8 cellular contexts compared by ENCODE assay signal in the genomic region with DNA sequence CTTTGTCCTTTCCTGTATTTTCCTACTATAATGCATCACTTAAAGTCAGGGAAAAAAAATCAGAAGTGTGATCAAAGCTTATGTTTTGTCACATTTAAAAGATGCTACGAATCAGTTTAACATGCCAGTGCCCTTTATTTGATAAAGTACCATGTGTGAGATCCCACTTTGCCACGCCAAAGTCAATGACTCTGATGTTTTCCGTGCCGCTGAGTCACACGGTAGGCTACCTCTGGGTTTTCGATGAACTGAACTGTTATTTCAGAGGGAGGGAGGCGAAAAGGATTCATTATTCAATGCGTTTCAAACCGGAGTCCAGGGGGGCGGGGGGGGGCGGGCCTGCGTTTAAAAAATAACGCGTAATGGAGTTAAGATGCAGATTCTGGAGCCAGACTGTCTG.
A peak's percentile ranks its signal among the peaks of the same experiment; 100 is the strongest.
DNase-seq lines count a peak whose midpoint lies in the region; ATAC-seq and TF ChIP-seq lines count a peak whose summit lies in the region.

No MANE protein-coding gene starts in this region.

- no peak for DNase-seq in activated naive CD4-positive, alpha-beta T cell (lab: John Stamatoyannopoulos, UW)
- peak; percentile 21 for DNase-seq in activated naive CD8-positive, alpha-beta T cell treated with anti-CD3 and anti-CD28 coated beads for 36 hours
- DNase-seq in left lung, result no peak
- no peak for DNase-seq in tibial nerve (ENCODE audit: low spot score in 2 of 2)
- DNase-seq in SHP77 treated with DMSO at 0.1 percent for 48 hours (lab: John Stamatoyannopoulos, UW), result no peak

- H3K27me3 ChIP-seq in left lung (peaks cover 4 to 66% of the 10 kb centered on the region in 2 donors), tibial nerve (no peaks in the 10 kb centered on the region)

- H3K9me3 Mint-ChIP-seq in activated naive CD4-positive, alpha-beta T cell treated with anti-CD3 and anti-CD28 coated beads, Interleukin-2, amount 50 U/mL, for 24 hours, result no peaks in the 10 kb centered on the region
- H3K9me3 Mint-ChIP-seq in activated naive CD8-positive, alpha-beta T cell treated with anti-CD3 and anti-CD28 coated beads for 36 hours, result no peaks in the 10 kb centered on the region

- H3K4me3 ChIP-seq in left lung (peak overlapping the region; percentile 32 to 37), tibial nerve (peak overlapping the region; percentile 21 to 56 (median 48))

- H3K9me3 ChIP-seq in left lung (no peaks in the 10 kb centered on the region), tibial nerve (no peaks in the 10 kb centered on the region)

- H3K36me3 ChIP-seq in left lung (no peaks in the 10 kb centered on the region), tibial nerve (no peaks in the 10 kb centered on the region)

- peak; percentile 29 for ATAC-seq in left lung
- no peak for ATAC-seq in HG03442 (IDR thresholded peaks at IDR 0.05; ENCODE audit: unreplicated experiment)
- ATAC-seq in HG03520 (IDR thresholded peaks at IDR 0.05; ENCODE audit: unreplicated experiment), result no peak

- H3K4me1 Mint-ChIP-seq in activated naive CD4-positive, alpha-beta T cell treated with anti-CD3 and anti-CD28 coated beads, Interleukin-2, amount 50 U/mL, for 24 hours, result peaks cover 5% of the 10 kb centered on the region
- H3K4me1 Mint-ChIP-seq in activated naive CD8-positive, alpha-beta T cell treated with anti-CD3 and anti-CD28 coated beads for 36 hours, result peaks cover 12% of the 10 kb centered on the region

- TF ChIP-seq EP300 in tibial nerve (IDR thresholded peaks at IDR 0.05), result no peak

- intact Hi-C loops in left lung (cut with DNase I), result no loop called here

- no peak for TF ChIP-seq CTCF in left lung (IDR thresholded peaks at IDR 0.05)
- TF ChIP-seq CTCF in tibial nerve (IDR thresholded peaks at IDR 0.05), result no peak

- peak overlapping the region; percentile 62 for H3K4me3 Mint-ChIP-seq in activated naive CD4-positive, alpha-beta T cell treated with anti-CD3 and anti-CD28 coated beads, Interleukin-2, amount 50 U/mL, for 24 hours
- H3K4me3 Mint-ChIP-seq in activated naive CD8-positive, alpha-beta T cell treated with anti-CD3 and anti-CD28 coated beads for 36 hours, result peak overlapping the region; percentile 72

- 10 to 11% methylated on average over 14 of the region's 14 CpGs for WGBS in tibial nerve, 2 donors

- H3K27ac Mint-ChIP-seq in activated naive CD4-positive, alpha-beta T cell treated with anti-CD3 and anti-CD28 coated beads, Interleukin-2, amount 50 U/mL, for 24 hours, result no peak overlapping the region
- H3K27ac Mint-ChIP-seq in activated naive CD8-positive, alpha-beta T cell treated with anti-CD3 and anti-CD28 coated beads for 36 hours, result no peak overlapping the region

- no peak for TF ChIP-seq POLR2A in tibial nerve (IDR thresholded peaks at IDR 0.05)

- peaks cover 39% of the 10 kb centered on the region for H3K27me3 Mint-ChIP-seq in activated naive CD4-positive, alpha-beta T cell treated with anti-CD3 and anti-CD28 coated beads, Interleukin-2, amount 50 U/mL, for 24 hours
- H3K27me3 Mint-ChIP-seq in activated naive CD8-positive, alpha-beta T cell treated with anti-CD3 and anti-CD28 coated beads for 36 hours, result peaks cover 72% of the 10 kb centered on the region

- H3K4me1 ChIP-seq in left lung (peaks cover 0 to 10% of the 10 kb centered on the region in 2 donors), tibial nerve (peaks cover 0 to 22% (median 12%) of the 10 kb centered on the region in 4 donors)

- no peaks in the 10 kb centered on the region for H3K36me3 Mint-ChIP-seq in activated naive CD4-positive, alpha-beta T cell treated with anti-CD3 and anti-CD28 coated beads, Interleukin-2, amount 50 U/mL, for 24 hours
- H3K36me3 Mint-ChIP-seq in activated naive CD8-positive, alpha-beta T cell treated with anti-CD3 and anti-CD28 coated beads for 36 hours, result no peaks in the 10 kb centered on the region

- no peak overlapping the region for H3K27ac ChIP-seq in left lung
- H3K27ac ChIP-seq in tibial nerve, result peak overlapping the region in 2 of 4 donors; percentile 25 to 58
